1 cellular context compared by ENCODE assay signal in the genomic region with DNA sequence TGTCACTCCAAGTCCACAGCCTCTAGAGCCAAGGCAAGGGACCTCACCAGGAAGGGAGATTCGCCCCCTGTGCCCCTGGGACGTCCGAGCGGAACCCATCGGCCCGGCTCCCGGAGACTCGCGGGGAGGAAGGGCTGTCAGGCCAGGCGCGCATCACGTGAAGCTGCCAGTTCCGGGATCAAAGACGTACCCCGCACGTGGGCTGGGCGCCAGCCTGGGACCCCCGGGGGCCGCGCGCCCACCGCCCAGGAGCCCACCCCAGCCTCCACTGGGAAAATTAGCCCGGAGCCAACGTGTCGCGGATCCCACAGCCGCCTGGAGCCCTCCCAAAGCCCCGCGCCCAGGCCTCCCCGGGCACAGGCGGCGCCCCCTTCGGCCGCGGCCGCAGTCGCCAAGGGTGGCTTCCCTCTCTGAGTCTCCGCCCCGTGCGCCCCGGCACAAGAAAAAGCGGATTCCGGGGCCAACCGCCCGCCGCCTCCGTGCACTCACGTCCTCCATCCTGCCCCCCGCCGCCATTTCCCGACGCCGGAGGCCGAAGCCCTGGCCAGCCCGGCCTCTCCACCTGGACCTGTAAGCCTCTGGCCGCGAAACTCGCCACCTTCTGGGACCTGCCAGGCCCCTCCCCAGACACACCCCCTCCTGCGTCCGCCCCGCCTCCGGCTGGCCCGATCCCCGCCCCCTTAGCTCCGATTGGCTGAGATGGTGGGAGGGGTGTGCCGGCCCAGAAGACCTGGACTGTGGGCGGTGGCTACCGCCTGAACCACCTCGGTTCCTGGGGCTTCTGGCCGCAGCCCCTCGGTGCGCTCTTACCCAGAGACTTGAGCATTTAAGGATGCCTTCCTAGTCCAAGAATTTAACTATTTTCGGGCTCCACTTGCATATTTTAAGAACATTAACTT.
TF ChIP-seq lines count a peak whose summit lies in the region.

A gene (minus strand): TSS at position 603 of the 899 bp plus-strand sequence. CDS start 87 bp downstream, at position 516.

TF ChIP-seq in H1, 55 proteins besides CTCF, POLR2A, EP300 and RAD21:
- TF ChIP-seq TAF7 (optimal IDR thresholded peaks at IDR 0.05; ENCODE audit: borderline replicate concordance, low read depth, low read length) (peak; percentile 69), SP1 (IDR thresholded peaks at IDR 0.05; ENCODE audit: low read depth, low read length) (peak; percentile 85), YY1 (IDR thresholded peaks at IDR 0.05; ENCODE audit: low read depth, low read length) (peak; percentile 76; the same call in 1 of the 2 replicates), RXRA (IDR thresholded peaks at IDR 0.05; ENCODE audit: insufficient read depth, low read depth, low read length) (no peak), RFX5 (IDR thresholded peaks at IDR 0.05; ENCODE audit: borderline replicate concordance, low read depth, low read length) (no peak), KDM4A (IDR thresholded peaks at IDR 0.05; ENCODE audit: low read depth, low read length, severe bottlenecking) (peak; percentile 89), SP4 (IDR thresholded peaks at IDR 0.05; ENCODE audit: low read length) (peak; percentile 91), POU5F1 (IDR thresholded peaks at IDR 0.05; ENCODE audit: low read depth, low read length) (no peak), TBP (IDR thresholded peaks at IDR 0.05; ENCODE audit: low read depth, low read length) (peak; percentile 74), POLR2AphosphoS5 (IDR thresholded peaks at IDR 0.05; ENCODE audit: low read depth, low read length) (peak; percentile 65), TEAD4 (IDR thresholded peaks at IDR 0.05; ENCODE audit: low read depth, low read length) (0 out of 2 replicates have a peak, but pooled peaks have one; percentile 8), HDAC2 (IDR thresholded peaks at IDR 0.05; ENCODE audit: borderline replicate concordance in 1 of 2, low read depth in 2 of 2, low read length in 2 of 2) (peak in 1 of 2 experiments; percentile 56; a peak in 1 of 4 replicates), RBBP5 (IDR thresholded peaks at IDR 0.05; ENCODE audit: borderline replicate concordance, low read depth, low read length) (peak; percentile 70; the same call in 1 of the 2 replicates), SIN3A (conservative IDR thresholded peaks at IDR 0.05 in 1 of 2, IDR thresholded peaks at IDR 0.05 in 1 of 2; ENCODE audit: low read depth in 1 of 2, low read length in 2 of 2) (peak; percentile 26 to 82; a peak in 2 of 4 replicates), TAF1 (IDR thresholded peaks at IDR 0.05; ENCODE audit: low read depth, low read length) (peak; percentile 85), PHF8 (conservative IDR thresholded peaks at IDR 0.05; ENCODE audit: low read depth, low read length) (peak; percentile 88), CBX5 (IDR thresholded peaks at IDR 0.05; ENCODE audit: low read depth, low read length) (no peak), TCF12 (IDR thresholded peaks at IDR 0.05; ENCODE audit: low read depth, low read length) (0 out of 2 replicates have a peak, but pooled peaks have one; percentile 18), ASH2L (IDR thresholded peaks at IDR 0.05; ENCODE audit: low read length) (peak; percentile 91)
- TF ChIP-seq, protein P1, sequence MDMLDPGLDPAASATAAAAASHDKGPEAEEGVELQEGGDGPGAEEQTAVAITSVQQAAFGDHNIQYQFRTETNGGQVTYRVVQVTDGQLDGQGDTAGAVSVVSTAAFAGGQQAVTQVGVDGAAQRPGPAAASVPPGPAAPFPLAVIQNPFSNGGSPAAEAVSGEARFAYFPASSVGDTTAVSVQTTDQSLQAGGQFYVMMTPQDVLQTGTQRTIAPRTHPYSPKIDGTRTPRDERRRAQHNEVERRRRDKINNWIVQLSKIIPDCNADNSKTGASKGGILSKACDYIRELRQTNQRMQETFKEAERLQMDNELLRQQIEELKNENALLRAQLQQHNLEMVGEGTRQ (IDR thresholded peaks at IDR 0.05; ENCODE audit: low read length) = peak; percentile 83
- TF ChIP-seq, protein P2, sequence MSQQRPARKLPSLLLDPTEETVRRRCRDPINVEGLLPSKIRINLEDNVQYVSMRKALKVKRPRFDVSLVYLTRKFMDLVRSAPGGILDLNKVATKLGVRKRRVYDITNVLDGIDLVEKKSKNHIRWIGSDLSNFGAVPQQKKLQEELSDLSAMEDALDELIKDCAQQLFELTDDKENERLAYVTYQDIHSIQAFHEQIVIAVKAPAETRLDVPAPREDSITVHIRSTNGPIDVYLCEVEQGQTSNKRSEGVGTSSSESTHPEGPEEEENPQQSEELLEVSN (IDR thresholded peaks at IDR 0.05) = 0 out of 2 replicates have a peak, but pooled peaks have one; percentile 28
- TF ChIP-seq, protein P3, sequence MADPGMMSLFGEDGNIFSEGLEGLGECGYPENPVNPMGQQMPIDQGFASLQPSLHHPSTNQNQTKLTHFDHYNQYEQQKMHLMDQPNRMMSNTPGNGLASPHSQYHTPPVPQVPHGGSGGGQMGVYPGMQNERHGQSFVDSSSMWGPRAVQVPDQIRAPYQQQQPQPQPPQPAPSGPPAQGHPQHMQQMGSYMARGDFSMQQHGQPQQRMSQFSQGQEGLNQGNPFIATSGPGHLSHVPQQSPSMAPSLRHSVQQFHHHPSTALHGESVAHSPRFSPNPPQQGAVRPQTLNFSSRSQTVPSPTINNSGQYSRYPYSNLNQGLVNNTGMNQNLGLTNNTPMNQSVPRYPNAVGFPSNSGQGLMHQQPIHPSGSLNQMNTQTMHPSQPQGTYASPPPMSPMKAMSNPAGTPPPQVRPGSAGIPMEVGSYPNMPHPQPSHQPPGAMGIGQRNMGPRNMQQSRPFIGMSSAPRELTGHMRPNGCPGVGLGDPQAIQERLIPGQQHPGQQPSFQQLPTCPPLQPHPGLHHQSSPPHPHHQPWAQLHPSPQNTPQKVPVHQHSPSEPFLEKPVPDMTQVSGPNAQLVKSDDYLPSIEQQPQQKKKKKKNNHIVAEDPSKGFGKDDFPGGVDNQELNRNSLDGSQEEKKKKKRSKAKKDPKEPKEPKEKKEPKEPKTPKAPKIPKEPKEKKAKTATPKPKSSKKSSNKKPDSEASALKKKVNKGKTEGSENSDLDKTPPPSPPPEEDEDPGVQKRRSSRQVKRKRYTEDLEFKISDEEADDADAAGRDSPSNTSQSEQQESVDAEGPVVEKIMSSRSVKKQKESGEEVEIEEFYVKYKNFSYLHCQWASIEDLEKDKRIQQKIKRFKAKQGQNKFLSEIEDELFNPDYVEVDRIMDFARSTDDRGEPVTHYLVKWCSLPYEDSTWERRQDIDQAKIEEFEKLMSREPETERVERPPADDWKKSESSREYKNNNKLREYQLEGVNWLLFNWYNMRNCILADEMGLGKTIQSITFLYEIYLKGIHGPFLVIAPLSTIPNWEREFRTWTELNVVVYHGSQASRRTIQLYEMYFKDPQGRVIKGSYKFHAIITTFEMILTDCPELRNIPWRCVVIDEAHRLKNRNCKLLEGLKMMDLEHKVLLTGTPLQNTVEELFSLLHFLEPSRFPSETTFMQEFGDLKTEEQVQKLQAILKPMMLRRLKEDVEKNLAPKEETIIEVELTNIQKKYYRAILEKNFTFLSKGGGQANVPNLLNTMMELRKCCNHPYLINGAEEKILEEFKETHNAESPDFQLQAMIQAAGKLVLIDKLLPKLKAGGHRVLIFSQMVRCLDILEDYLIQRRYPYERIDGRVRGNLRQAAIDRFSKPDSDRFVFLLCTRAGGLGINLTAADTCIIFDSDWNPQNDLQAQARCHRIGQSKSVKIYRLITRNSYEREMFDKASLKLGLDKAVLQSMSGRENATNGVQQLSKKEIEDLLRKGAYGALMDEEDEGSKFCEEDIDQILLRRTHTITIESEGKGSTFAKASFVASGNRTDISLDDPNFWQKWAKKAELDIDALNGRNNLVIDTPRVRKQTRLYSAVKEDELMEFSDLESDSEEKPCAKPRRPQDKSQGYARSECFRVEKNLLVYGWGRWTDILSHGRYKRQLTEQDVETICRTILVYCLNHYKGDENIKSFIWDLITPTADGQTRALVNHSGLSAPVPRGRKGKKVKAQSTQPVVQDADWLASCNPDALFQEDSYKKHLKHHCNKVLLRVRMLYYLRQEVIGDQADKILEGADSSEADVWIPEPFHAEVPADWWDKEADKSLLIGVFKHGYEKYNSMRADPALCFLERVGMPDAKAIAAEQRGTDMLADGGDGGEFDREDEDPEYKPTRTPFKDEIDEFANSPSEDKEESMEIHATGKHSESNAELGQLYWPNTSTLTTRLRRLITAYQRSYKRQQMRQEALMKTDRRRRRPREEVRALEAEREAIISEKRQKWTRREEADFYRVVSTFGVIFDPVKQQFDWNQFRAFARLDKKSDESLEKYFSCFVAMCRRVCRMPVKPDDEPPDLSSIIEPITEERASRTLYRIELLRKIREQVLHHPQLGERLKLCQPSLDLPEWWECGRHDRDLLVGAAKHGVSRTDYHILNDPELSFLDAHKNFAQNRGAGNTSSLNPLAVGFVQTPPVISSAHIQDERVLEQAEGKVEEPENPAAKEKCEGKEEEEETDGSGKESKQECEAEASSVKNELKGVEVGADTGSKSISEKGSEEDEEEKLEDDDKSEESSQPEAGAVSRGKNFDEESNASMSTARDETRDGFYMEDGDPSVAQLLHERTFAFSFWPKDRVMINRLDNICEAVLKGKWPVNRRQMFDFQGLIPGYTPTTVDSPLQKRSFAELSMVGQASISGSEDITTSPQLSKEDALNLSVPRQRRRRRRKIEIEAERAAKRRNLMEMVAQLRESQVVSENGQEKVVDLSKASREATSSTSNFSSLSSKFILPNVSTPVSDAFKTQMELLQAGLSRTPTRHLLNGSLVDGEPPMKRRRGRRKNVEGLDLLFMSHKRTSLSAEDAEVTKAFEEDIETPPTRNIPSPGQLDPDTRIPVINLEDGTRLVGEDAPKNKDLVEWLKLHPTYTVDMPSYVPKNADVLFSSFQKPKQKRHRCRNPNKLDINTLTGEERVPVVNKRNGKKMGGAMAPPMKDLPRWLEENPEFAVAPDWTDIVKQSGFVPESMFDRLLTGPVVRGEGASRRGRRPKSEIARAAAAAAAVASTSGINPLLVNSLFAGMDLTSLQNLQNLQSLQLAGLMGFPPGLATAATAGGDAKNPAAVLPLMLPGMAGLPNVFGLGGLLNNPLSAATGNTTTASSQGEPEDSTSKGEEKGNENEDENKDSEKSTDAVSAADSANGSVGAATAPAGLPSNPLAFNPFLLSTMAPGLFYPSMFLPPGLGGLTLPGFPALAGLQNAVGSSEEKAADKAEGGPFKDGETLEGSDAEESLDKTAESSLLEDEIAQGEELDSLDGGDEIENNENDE (IDR thresholded peaks at IDR 0.05; ENCODE audit: insufficient replicate concordance, low read length) = no peak
- TF ChIP-seq, protein P4, sequence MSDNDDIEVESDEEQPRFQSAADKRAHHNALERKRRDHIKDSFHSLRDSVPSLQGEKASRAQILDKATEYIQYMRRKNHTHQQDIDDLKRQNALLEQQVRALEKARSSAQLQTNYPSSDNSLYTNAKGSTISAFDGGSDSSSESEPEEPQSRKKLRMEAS (IDR thresholded peaks at IDR 0.05) = peak; percentile 81
- TF ChIP-seq, protein P5, sequence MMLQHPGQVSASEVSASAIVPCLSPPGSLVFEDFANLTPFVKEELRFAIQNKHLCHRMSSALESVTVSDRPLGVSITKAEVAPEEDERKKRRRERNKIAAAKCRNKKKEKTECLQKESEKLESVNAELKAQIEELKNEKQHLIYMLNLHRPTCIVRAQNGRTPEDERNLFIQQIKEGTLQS (IDR thresholded peaks at IDR 0.05; ENCODE audit: insufficient read depth, low read depth, low read length) = peak; percentile 73
TF ChIP-seq in H1: peak in this region for 19.
